In the genomic region with DNA sequence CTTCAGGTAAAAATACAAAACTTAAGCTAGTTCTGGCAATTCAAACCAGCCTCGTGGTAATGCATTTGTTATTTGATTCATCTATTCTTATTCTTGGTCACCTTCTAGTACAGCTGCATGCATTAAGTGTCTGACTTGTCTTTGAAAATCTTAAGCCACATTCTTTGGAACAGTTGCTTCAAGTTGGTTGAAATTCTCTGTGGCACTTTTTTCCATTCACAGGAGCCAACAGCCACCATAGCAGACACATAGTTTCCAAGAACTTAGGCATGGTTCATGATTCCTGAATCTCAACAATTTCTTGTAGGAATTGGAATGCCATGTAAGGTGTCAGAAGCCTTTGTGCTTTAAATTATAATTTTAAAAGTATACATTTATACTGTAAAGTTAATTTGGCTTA, we compare ENCODE assay signal across 29 cellular contexts.
"Had no signal": no experiment of that assay in that cellular context is flagged by ENCODE, and none has a peak within 500 bp of the region (broad histone marks: within the 10 kb centered on the region; RNA-seq: fewer than 3 reads in every experiment).

No MANE protein-coding gene starts in this region.

- H3K9me3 ChIP-seq: neutrophil, pancreas, prostate gland, right lobe of liver, sigmoid colon, spleen, stomach, thoracic aorta, thyroid gland, tibial nerve, upper lobe of right lung, vagina had no signal

- H3K36me3 Mint-ChIP-seq: natural killer cell; stimulated activated effector memory CD8-positive, alpha-beta T cell treated with anti-CD3 and anti-CD28 coated beads, Interleukin-12 subunit alpha, Interleukin-12 subunit beta, amount 100 ng/mL, for 72 hours; type B pancreatic cell had no signal

- H3K4me3 Mint-ChIP-seq: naive B cell; natural killer cell; nephron progenitor cell; neural crest cell; stimulated activated effector memory CD8-positive, alpha-beta T cell treated with anti-CD3 and anti-CD28 coated beads, Interleukin-12 subunit alpha, Interleukin-12 subunit beta, amount 100 ng/mL, for 72 hours; stimulated activated naive B cell treated with anti-CD40 and anti-IgM and Interleukin-4, amounts not matched to agents 10 μg/mL and 1 μg/mL and 100 μg/mL, for 72 hours; stimulated activated naive CD8-positive, alpha-beta T cell treated with anti-CD3 and anti-CD28 coated beads, Interleukin-15, Interleukin-2, amounts not matched to agents 100 ng/mL and 50 ng/mL, for 24 hours; type B pancreatic cell had no signal

- H3K27ac Mint-ChIP-seq: natural killer cell; nephron progenitor cell; stimulated activated effector memory CD8-positive, alpha-beta T cell treated with anti-CD3 and anti-CD28 coated beads, Interleukin-12 subunit alpha, Interleukin-12 subunit beta, amount 100 ng/mL, for 72 hours; stimulated activated naive B cell treated with anti-CD40 and anti-IgM and Interleukin-4, amounts not matched to agents 10 μg/mL and 1 μg/mL and 100 μg/mL, for 72 hours; stimulated activated naive CD8-positive, alpha-beta T cell treated with anti-CD3 and anti-CD28 coated beads, Interleukin-15, Interleukin-2, amounts not matched to agents 100 ng/mL and 50 ng/mL, for 24 hours; type B pancreatic cell had no signal

- H3K4me1 ChIP-seq: prostate gland, right lobe of liver, spleen, stomach, thyroid gland, tibial nerve, upper lobe of right lung, vagina had no signal

- H3K36me3 ChIP-seq: neutrophil, pancreas, prostate gland, right lobe of liver, sigmoid colon, spleen, stomach, thoracic aorta, thyroid gland, tibial nerve, upper lobe of right lung, vagina had no signal

- H3K4me3 ChIP-seq: pancreas, prostate gland, right lobe of liver, sigmoid colon, skin epidermis, smooth muscle cell, spleen, stomach, thoracic aorta, thyroid gland, tibial nerve, upper lobe of right lung, vagina had no signal

- H3K9me3 Mint-ChIP-seq: naive B cell; natural killer cell; nephron progenitor cell; neural crest cell; stimulated activated effector memory CD8-positive, alpha-beta T cell treated with anti-CD3 and anti-CD28 coated beads, Interleukin-12 subunit alpha, Interleukin-12 subunit beta, amount 100 ng/mL, for 72 hours; stimulated activated naive B cell treated with anti-CD40 and anti-IgM and Interleukin-4, amounts not matched to agents 10 μg/mL and 1 μg/mL and 100 μg/mL, for 72 hours; stimulated activated naive CD8-positive, alpha-beta T cell treated with anti-CD3 and anti-CD28 coated beads, Interleukin-15, Interleukin-2, amounts not matched to agents 100 ng/mL and 50 ng/mL, for 24 hours; type B pancreatic cell had no signal

- H3K27ac ChIP-seq: neutrophil, pancreas, prostate gland, right lobe of liver, sigmoid colon, skin epidermis, spleen, stomach, thyroid gland, tibial nerve, upper lobe of right lung, vagina had no signal

- H3K27me3 ChIP-seq: neutrophil, pancreas, right lobe of liver, sigmoid colon, spleen, stomach, thyroid gland, tibial nerve, upper lobe of right lung, vagina had no signal

- H3K27me3 Mint-ChIP-seq: naive B cell; stimulated activated naive B cell treated with anti-CD40 and anti-IgM and Interleukin-4, amounts not matched to agents 10 μg/mL and 1 μg/mL and 100 μg/mL, for 72 hours; type B pancreatic cell had no signal

- ATAC-seq: natural killer cell; pancreas; right cardiac atrium; right lobe of liver; stimulated activated effector memory CD8-positive, alpha-beta T cell treated with anti-CD3 and anti-CD28 coated beads, Interleukin-12 subunit alpha, Interleukin-12 subunit beta, amount 100 ng/mL, for 72 hours; stimulated activated naive B cell treated with anti-CD40 and anti-IgM and Interleukin-4, amounts not matched to agents 10 μg/mL and 1 μg/mL and 100 μg/mL, for 72 hours; upper lobe of right lung had no signal

- H3K4me1 Mint-ChIP-seq: naive B cell; natural killer cell; nephron progenitor cell; neural crest cell; stimulated activated effector memory CD8-positive, alpha-beta T cell treated with anti-CD3 and anti-CD28 coated beads, Interleukin-12 subunit alpha, Interleukin-12 subunit beta, amount 100 ng/mL, for 72 hours; stimulated activated naive B cell treated with anti-CD40 and anti-IgM and Interleukin-4, amounts not matched to agents 10 μg/mL and 1 μg/mL and 100 μg/mL, for 72 hours had no signal

- DNase-seq: naive B cell; natural killer cell; nephron progenitor cell; nucleus accumbens; pancreas; right cardiac atrium; right lobe of liver; sigmoid colon; spleen; stimulated activated CD4-positive, alpha-beta T cell treated with anti-CD3 and anti-CD28 coated beads, Interleukin-12 subunit alpha, Interleukin-12 subunit beta, amount 100 ng/mL, for 4 hours; stimulated activated CD4-positive, alpha-beta T cell treated with anti-CD3 and anti-CD28 coated beads, Interleukin-1b, Interleukin-23, amount 100 ng/mL, for 48 hours; stimulated activated CD4-positive, alpha-beta T cell treated with anti-CD3 and anti-CD28 coated beads, Interleukin-4, amount 100 ng/mL, for 1 hour; stimulated activated CD4-positive, alpha-beta T cell treated with anti-CD3 and anti-CD28 coated beads, Interleukin-4, amount 100 ng/mL, for 4 hours; stimulated activated naive B cell treated with anti-CD40 and anti-IgM and Interleukin-4, amounts not matched to agents 10 μg/mL and 1 μg/mL and 100 μg/mL, for 72 hours; stimulated activated naive CD4-positive, alpha-beta T cell treated with Interleukin-2 at 50 U/mL for 16 hours; stomach; thyroid gland; upper lobe of right lung had no signal
